1 cellular context compared by ENCODE assay signal in the genomic region with DNA sequence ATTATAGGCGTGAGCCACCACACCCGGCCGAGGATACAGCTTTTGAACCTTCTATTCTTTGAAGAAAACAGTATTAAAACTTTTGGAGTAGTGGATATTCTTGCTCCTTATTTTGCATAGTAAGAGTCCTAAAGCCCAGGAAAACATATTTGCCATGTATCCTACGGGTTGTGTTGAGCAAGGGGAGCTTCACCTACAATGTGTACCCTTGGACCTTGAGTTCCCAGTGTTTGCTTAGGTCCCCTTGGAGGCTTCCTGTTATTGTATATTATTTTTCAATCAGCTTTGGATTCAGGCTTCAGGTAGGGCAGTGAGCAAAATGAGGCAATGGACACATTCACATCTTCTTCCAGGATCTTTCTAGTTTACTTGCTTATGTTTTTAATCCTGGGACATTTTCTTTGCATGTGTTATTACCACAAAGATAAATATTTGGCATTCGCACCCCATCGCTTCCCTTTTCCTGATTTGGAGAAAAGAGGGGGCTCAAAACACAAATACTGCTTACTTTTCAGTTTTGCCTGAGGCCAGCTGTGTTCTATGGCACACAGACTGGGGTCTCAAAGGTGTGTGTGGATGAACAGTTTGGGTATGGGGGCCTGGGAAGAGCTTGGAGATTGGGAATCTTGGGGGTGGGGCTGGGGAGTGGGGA.
TF ChIP-seq lines count a peak whose summit lies in the region.

No MANE protein-coding gene starts in this region.

TF ChIP-seq in HepG2, 621 proteins besides CTCF, POLR2A, EP300 and RAD21 (continued from another document and continues in another):
- TF ChIP-seq, protein P1, sequence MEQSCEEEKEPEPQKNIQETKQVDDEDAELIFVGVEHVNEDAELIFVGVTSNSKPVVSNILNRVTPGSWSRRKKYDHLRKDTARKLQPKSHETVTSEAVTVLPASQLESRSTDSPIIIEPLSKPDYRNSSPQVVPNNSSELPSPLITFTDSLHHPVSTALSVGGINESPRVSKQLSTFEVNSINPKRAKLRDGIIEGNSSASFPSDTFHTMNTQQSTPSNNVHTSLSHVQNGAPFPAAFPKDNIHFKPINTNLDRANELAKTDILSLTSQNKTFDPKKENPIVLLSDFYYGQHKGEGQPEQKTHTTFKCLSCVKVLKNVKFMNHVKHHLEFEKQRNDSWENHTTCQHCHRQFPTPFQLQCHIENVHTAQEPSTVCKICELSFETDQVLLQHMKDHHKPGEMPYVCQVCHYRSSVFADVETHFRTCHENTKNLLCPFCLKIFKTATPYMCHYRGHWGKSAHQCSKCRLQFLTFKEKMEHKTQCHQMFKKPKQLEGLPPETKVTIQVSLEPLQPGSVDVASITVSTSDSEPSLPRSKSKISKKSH (CRISPR knock-in tag; IDR thresholded peaks at IDR 0.05; ENCODE audit: borderline replicate concordance) = no peak
- TF ChIP-seq, protein P2, sequence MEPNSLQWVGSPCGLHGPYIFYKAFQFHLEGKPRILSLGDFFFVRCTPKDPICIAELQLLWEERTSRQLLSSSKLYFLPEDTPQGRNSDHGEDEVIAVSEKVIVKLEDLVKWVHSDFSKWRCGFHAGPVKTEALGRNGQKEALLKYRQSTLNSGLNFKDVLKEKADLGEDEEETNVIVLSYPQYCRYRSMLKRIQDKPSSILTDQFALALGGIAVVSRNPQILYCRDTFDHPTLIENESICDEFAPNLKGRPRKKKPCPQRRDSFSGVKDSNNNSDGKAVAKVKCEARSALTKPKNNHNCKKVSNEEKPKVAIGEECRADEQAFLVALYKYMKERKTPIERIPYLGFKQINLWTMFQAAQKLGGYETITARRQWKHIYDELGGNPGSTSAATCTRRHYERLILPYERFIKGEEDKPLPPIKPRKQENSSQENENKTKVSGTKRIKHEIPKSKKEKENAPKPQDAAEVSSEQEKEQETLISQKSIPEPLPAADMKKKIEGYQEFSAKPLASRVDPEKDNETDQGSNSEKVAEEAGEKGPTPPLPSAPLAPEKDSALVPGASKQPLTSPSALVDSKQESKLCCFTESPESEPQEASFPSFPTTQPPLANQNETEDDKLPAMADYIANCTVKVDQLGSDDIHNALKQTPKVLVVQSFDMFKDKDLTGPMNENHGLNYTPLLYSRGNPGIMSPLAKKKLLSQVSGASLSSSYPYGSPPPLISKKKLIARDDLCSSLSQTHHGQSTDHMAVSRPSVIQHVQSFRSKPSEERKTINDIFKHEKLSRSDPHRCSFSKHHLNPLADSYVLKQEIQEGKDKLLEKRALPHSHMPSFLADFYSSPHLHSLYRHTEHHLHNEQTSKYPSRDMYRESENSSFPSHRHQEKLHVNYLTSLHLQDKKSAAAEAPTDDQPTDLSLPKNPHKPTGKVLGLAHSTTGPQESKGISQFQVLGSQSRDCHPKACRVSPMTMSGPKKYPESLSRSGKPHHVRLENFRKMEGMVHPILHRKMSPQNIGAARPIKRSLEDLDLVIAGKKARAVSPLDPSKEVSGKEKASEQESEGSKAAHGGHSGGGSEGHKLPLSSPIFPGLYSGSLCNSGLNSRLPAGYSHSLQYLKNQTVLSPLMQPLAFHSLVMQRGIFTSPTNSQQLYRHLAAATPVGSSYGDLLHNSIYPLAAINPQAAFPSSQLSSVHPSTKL (CRISPR knock-in tag; IDR thresholded peaks at IDR 0.05) = peak; percentile 93
- TF ChIP-seq SP5 (CRISPR knock-in tag; IDR thresholded peaks at IDR 0.05; ENCODE audit: borderline replicate concordance, low read depth) (peak; percentile 28; the same call in 1 of the 2 replicates), ZNF230 (CRISPR knock-in tag; IDR thresholded peaks at IDR 0.05) (no peak), PAX8 (CRISPR knock-in tag; IDR thresholded peaks at IDR 0.05; ENCODE audit: borderline replicate concordance) (no peak), SMAD1 (CRISPR knock-in tag; IDR thresholded peaks at IDR 0.05; ENCODE audit: borderline replicate concordance, low read depth) (no peak), ELF3 (CRISPR knock-in tag; IDR thresholded peaks at IDR 0.05) (peak; percentile 55), ATAD3A (CRISPR knock-in tag; IDR thresholded peaks at IDR 0.05) (no peak), RARA (CRISPR knock-in tag; IDR thresholded peaks at IDR 0.05) (peak; percentile 55), ZEB1 (IDR thresholded peaks at IDR 0.05; ENCODE audit: insufficient replicate concordance, low read depth) (peak; percentile 56), ZBTB42 (CRISPR knock-in tag; IDR thresholded peaks at IDR 0.05) (no peak), THAP11 (CRISPR knock-in tag; IDR thresholded peaks at IDR 0.05) (0 out of 2 replicates have a peak, but pooled peaks have one; percentile 14), JARID2 (CRISPR knock-in tag; IDR thresholded peaks at IDR 0.05; ENCODE audit: insufficient replicate concordance) (no peak), U2AF1 (optimal IDR thresholded peaks at IDR 0.05; ENCODE audit: low read depth, low read length) (no peak), LCORL (IDR thresholded peaks at IDR 0.05) (no peak), LCORL (CRISPR knock-in tag; IDR thresholded peaks at IDR 0.05) (peak; percentile 54; the same call in 1 of the 2 replicates), RXRB (CRISPR knock-in tag; IDR thresholded peaks at IDR 0.05; ENCODE audit: borderline replicate concordance) (peak; percentile 56; the same call in 1 of the 2 replicates), CEBPG (CRISPR knock-in tag; IDR thresholded peaks at IDR 0.05) (peak; percentile 87), BRD4 (CRISPR knock-in tag; IDR thresholded peaks at IDR 0.05) (no peak), ZKSCAN8 (CRISPR knock-in tag; IDR thresholded peaks at IDR 0.05; ENCODE audit: borderline replicate concordance) (peak; percentile 24; the same call in 1 of the 2 replicates), DR1 (CRISPR knock-in tag; IDR thresholded peaks at IDR 0.05) (no peak), MED1 (CRISPR knock-in tag; IDR thresholded peaks at IDR 0.05) (peak; percentile 94), ZNF768 (CRISPR knock-in tag; IDR thresholded peaks at IDR 0.05) (no peak), GATAD2A (CRISPR knock-in tag; IDR thresholded peaks at IDR 0.05) (peak; percentile 94), SMYD3 (CRISPR knock-in tag; IDR thresholded peaks at IDR 0.05) (no peak), TARDBP (CRISPR knock-in tag; IDR thresholded peaks at IDR 0.05) (no peak), ETV5 (CRISPR knock-in tag; IDR thresholded peaks at IDR 0.05; ENCODE audit: borderline replicate concordance) (peak; percentile 91), MIXL1 (CRISPR knock-in tag; IDR thresholded peaks at IDR 0.05) (peak; percentile 49; the same call in 1 of the 2 replicates), HNF4G (IDR thresholded peaks at IDR 0.05; ENCODE audit: borderline replicate concordance, low read depth, low read length) (peak; percentile 82), HNF4G (CRISPR knock-in tag; IDR thresholded peaks at IDR 0.05; ENCODE audit: borderline replicate concordance, low read depth) (no peak), SOX13 (IDR thresholded peaks at IDR 0.05) (peak; percentile 60; the same call in 1 of the 2 replicates), SOX13 (CRISPR knock-in tag; conservative IDR thresholded peaks at IDR 0.05 in 1 of 2, IDR thresholded peaks at IDR 0.05 in 1 of 2) (peak in 1 of 2 experiments; percentile 77; a peak in 2 of 4 replicates), ZNF780A (CRISPR knock-in tag; IDR thresholded peaks at IDR 0.05) (no peak), ZNF33B (CRISPR knock-in tag; IDR thresholded peaks at IDR 0.05) (no peak), ISL2 (CRISPR knock-in tag; IDR thresholded peaks at IDR 0.05) (peak; percentile 62), FOXJ3 (CRISPR knock-in tag; IDR thresholded peaks at IDR 0.05; ENCODE audit: borderline replicate concordance) (0 out of 2 replicates have a peak, but pooled peaks have one; percentile 48), GATAD1 (CRISPR knock-in tag; IDR thresholded peaks at IDR 0.05) (0 out of 2 replicates have a peak, but pooled peaks have one; percentile 32), ZSCAN29 (CRISPR knock-in tag; conservative IDR thresholded peaks at IDR 0.05) (0 out of 2 replicates have a peak, but pooled peaks have one; percentile 30), HNF4A (CRISPR knock-in tag; IDR thresholded peaks at IDR 0.05) (peak; percentile 92), PLRG1 (conservative IDR thresholded peaks at IDR 0.05) (no peak), NFIC (IDR thresholded peaks at IDR 0.05; ENCODE audit: low read length) (peak; percentile 25; the same call in 1 of the 2 replicates), ZNF598 (CRISPR knock-in tag; IDR thresholded peaks at IDR 0.05; ENCODE audit: borderline replicate concordance) (no peak), SOX6 (IDR thresholded peaks at IDR 0.05) (no peak), SOX6 (CRISPR knock-in tag; IDR thresholded peaks at IDR 0.05) (peak; percentile 80), SP140L (CRISPR knock-in tag; IDR thresholded peaks at IDR 0.05; ENCODE audit: borderline replicate concordance) (no peak), RBM22 (optimal IDR thresholded peaks at IDR 0.05; ENCODE audit: low read length) (peak; percentile 98), ZNF251 (CRISPR knock-in tag; IDR thresholded peaks at IDR 0.05) (no peak)
- TF ChIP-seq, protein P3, sequence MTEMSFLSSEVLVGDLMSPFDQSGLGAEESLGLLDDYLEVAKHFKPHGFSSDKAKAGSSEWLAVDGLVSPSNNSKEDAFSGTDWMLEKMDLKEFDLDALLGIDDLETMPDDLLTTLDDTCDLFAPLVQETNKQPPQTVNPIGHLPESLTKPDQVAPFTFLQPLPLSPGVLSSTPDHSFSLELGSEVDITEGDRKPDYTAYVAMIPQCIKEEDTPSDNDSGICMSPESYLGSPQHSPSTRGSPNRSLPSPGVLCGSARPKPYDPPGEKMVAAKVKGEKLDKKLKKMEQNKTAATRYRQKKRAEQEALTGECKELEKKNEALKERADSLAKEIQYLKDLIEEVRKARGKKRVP (CRISPR knock-in tag; IDR thresholded peaks at IDR 0.05) = peak in 1 of 2 experiments; percentile 44; a peak in 1 of 4 replicates
- TF ChIP-seq, protein P4, sequence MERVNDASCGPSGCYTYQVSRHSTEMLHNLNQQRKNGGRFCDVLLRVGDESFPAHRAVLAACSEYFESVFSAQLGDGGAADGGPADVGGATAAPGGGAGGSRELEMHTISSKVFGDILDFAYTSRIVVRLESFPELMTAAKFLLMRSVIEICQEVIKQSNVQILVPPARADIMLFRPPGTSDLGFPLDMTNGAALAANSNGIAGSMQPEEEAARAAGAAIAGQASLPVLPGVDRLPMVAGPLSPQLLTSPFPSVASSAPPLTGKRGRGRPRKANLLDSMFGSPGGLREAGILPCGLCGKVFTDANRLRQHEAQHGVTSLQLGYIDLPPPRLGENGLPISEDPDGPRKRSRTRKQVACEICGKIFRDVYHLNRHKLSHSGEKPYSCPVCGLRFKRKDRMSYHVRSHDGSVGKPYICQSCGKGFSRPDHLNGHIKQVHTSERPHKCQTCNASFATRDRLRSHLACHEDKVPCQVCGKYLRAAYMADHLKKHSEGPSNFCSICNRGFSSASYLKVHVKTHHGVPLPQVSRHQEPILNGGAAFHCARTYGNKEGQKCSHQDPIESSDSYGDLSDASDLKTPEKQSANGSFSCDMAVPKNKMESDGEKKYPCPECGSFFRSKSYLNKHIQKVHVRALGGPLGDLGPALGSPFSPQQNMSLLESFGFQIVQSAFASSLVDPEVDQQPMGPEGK (CRISPR knock-in tag; IDR thresholded peaks at IDR 0.05) = no peak
- TF ChIP-seq, protein P5, sequence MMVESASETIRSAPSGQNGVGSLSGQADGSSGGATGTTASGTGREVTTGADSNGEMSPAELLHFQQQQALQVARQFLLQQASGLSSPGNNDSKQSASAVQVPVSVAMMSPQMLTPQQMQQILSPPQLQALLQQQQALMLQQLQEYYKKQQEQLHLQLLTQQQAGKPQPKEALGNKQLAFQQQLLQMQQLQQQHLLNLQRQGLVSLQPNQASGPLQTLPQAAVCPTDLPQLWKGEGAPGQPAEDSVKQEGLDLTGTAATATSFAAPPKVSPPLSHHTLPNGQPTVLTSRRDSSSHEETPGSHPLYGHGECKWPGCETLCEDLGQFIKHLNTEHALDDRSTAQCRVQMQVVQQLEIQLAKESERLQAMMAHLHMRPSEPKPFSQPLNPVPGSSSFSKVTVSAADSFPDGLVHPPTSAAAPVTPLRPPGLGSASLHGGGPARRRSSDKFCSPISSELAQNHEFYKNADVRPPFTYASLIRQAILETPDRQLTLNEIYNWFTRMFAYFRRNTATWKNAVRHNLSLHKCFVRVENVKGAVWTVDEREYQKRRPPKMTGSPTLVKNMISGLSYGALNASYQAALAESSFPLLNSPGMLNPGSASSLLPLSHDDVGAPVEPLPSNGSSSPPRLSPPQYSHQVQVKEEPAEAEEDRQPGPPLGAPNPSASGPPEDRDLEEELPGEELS (CRISPR knock-in tag; IDR thresholded peaks at IDR 0.05) = peak; percentile 84
- TF ChIP-seq, protein P6, sequence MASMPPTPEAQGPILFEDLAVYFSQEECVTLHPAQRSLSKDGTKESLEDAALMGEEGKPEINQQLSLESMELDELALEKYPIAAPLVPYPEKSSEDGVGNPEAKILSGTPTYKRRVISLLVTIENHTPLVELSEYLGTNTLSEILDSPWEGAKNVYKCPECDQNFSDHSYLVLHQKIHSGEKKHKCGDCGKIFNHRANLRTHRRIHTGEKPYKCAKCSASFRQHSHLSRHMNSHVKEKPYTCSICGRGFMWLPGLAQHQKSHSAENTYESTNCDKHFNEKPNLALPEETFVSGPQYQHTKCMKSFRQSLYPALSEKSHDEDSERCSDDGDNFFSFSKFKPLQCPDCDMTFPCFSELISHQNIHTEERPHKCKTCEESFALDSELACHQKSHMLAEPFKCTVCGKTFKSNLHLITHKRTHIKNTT (CRISPR knock-in tag; IDR thresholded peaks at IDR 0.05) = no peak
- TF ChIP-seq, protein P7, sequence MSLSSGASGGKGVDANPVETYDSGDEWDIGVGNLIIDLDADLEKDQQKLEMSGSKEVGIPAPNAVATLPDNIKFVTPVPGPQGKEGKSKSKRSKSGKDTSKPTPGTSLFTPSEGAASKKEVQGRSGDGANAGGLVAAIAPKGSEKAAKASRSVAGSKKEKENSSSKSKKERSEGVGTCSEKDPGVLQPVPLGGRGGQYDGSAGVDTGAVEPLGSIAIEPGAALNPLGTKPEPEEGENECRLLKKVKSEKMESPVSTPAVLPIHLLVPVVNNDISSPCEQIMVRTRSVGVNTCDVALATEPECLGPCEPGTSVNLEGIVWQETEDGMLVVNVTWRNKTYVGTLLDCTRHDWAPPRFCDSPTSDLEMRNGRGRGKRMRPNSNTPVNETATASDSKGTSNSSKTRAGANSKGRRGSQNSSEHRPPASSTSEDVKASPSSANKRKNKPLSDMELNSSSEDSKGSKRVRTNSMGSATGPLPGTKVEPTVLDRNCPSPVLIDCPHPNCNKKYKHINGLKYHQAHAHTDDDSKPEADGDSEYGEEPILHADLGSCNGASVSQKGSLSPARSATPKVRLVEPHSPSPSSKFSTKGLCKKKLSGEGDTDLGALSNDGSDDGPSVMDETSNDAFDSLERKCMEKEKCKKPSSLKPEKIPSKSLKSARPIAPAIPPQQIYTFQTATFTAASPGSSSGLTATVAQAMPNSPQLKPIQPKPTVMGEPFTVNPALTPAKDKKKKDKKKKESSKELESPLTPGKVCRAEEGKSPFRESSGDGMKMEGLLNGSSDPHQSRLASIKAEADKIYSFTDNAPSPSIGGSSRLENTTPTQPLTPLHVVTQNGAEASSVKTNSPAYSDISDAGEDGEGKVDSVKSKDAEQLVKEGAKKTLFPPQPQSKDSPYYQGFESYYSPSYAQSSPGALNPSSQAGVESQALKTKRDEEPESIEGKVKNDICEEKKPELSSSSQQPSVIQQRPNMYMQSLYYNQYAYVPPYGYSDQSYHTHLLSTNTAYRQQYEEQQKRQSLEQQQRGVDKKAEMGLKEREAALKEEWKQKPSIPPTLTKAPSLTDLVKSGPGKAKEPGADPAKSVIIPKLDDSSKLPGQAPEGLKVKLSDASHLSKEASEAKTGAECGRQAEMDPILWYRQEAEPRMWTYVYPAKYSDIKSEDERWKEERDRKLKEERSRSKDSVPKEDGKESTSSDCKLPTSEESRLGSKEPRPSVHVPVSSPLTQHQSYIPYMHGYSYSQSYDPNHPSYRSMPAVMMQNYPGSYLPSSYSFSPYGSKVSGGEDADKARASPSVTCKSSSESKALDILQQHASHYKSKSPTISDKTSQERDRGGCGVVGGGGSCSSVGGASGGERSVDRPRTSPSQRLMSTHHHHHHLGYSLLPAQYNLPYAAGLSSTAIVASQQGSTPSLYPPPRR (CRISPR knock-in tag; IDR thresholded peaks at IDR 0.05; ENCODE audit: borderline replicate concordance) = peak; percentile 45; the same call in 1 of the 2 replicates
